Comparison of ENCODE assay signal across 31 cellular contexts in genomic region chr16:67868290-67868689, GRCh38. TPM values are rescaled to one million over a fixed set of nuclear protein-coding genes. Genes with fewer than 3 reads are reported as not detected.
"Had no signal": no experiment of that assay in that cellular context is flagged by ENCODE, and none has a peak within 500 bp of the region (broad histone marks: within the 10 kb centered on the region; RNA-seq: fewer than 3 reads in every experiment).

No MANE protein-coding gene starts in this region.

- FAIRE-seq: bronchial epithelial cell, islet of Langerhans, TTC549, urothelium cell line had no signal

- H3K27ac ChIP-seq: colonic mucosa, left lung, lower lobe of right lung, parathyroid adenoma, right atrium auricular region, testis, transverse colon, VCaP had no signal

- H3K36me3 Mint-ChIP-seq: natural killer cell had no signal

- H3K9me3 Mint-ChIP-seq: activated naive CD4-positive, alpha-beta T cell treated with anti-CD3 and anti-CD28 coated beads for 36 hours; activated T-helper 1 cell treated with anti-CD3 and anti-CD28 coated beads, Interleukin-12 subunit alpha, Interleukin-12 subunit beta, Interleukin-2, Interleukin-4 antibody, amounts not matched to agents 30 ng/mL and 10 ng/mL and 1 ng/mL, durations not matched to agents 14 hours and 24 hours and 36 hours; central memory CD8-positive, alpha-beta T cell; effector memory CD8-positive, alpha-beta T cell; natural killer cell had no signal

- H3K9me3 ChIP-seq: colonic mucosa, gastrocnemius medialis, left lung, lower lobe of right lung, right atrium auricular region, testis, transverse colon had no signal

- H3K27me3 Mint-ChIP-seq: central memory CD8-positive, alpha-beta T cell; effector memory CD8-positive, alpha-beta T cell had no signal

- H3K4me3 ChIP-seq: colonic mucosa, gastrocnemius medialis, left lung, lower lobe of right lung, right atrium auricular region, smooth muscle cell, testis, transverse colon had no signal

- H3K4me1 Mint-ChIP-seq: central memory CD8-positive, alpha-beta T cell had no signal

- ATAC-seq: effector memory CD8-positive, alpha-beta T cell; gastrocnemius medialis; lower lobe of right lung; natural killer cell had no signal

- H3K27me3 ChIP-seq: colonic mucosa, gastrocnemius medialis, left lung, right atrium auricular region, testis, transverse colon had no signal

- H3K27ac Mint-ChIP-seq: activated naive CD4-positive, alpha-beta T cell treated with anti-CD3 and anti-CD28 coated beads for 36 hours; activated T-helper 1 cell treated with anti-CD3 and anti-CD28 coated beads, Interleukin-12 subunit alpha, Interleukin-12 subunit beta, Interleukin-2, Interleukin-4 antibody, amounts not matched to agents 30 ng/mL and 10 ng/mL and 1 ng/mL, durations not matched to agents 14 hours and 24 hours and 36 hours; effector memory CD8-positive, alpha-beta T cell; natural killer cell had no signal

- H3K36me3 ChIP-seq: colonic mucosa had no signal

- DNase-seq: activated CD4-positive, alpha-beta T cell treated with anti-CD3 and anti-CD28 coated beads for 4 hours; activated CD4-positive, alpha-beta T cell treated with anti-CD3 and anti-CD28 coated beads, Interleukin-2, amount 50 U/mL, for 4 hours; activated effector memory CD4-positive, alpha-beta T cell treated with anti-CD3 and anti-CD28 coated beads, Interleukin-2, amount 50 U/mL, for 16 hours; activated naive CD4-positive, alpha-beta T cell treated with anti-CD3 and anti-CD28 coated beads for 36 hours; activated T-cell treated with anti-CD3 and anti-CD28 coated beads for 4 hours; colonic mucosa; effector memory CD8-positive, alpha-beta T cell; erythroblast; gastrocnemius medialis; glutamatergic neuron; mesenchymal stem cell; natural killer cell; stimulated activated CD4-positive, alpha-beta T cell treated with anti-CD3 and anti-CD28 coated beads, Interleukin-15, amount 100 ng/mL, for 24 hours; stimulated activated CD4-positive, alpha-beta T cell treated with anti-CD3 and anti-CD28 coated beads, Interleukin-2, amount 100 ng/mL, for 24 hours; stimulated activated naive CD4-positive, alpha-beta T cell; testis; transverse colon had no signal

- H3K4me3 Mint-ChIP-seq: activated naive CD4-positive, alpha-beta T cell treated with anti-CD3 and anti-CD28 coated beads for 36 hours; activated T-helper 1 cell treated with anti-CD3 and anti-CD28 coated beads, Interleukin-12 subunit alpha, Interleukin-12 subunit beta, Interleukin-2, Interleukin-4 antibody, amounts not matched to agents 30 ng/mL and 10 ng/mL and 1 ng/mL, durations not matched to agents 14 hours and 24 hours and 36 hours; central memory CD8-positive, alpha-beta T cell; effector memory CD8-positive, alpha-beta T cell; natural killer cell had no signal

RNA-seq across cellular contexts. Expression of gene NRN1L, which starts 16.4 kb away (rescaled TPM):
- total RNA-seq: activated naive CD4-positive, alpha-beta T cell treated with anti-CD3 and anti-CD28 coated beads for 36 hours; bronchial epithelial cell; mononuclear cell; pulmonary artery endothelial cell; right atrium auricular region; smooth muscle cell had no signal
